8 cellular contexts compared by ENCODE assay signal in genomic region chr13:26721251-26721939, GRCh38. TPM values are rescaled to one million over a fixed set of nuclear protein-coding genes. Genes with fewer than 3 reads are reported as not detected.
A peak's percentile ranks its signal among the peaks of the same experiment; 100 is the strongest.
DNase-seq lines count a peak whose midpoint lies in the region; ATAC-seq and TF ChIP-seq lines count a peak whose summit lies in the region.

No MANE protein-coding gene starts in this region.

- no peak for ATAC-seq in left lobe of liver
- ATAC-seq in HG02798 (IDR thresholded peaks at IDR 0.05; ENCODE audit: poor library complexity, unreplicated experiment), result no peak

- TF ChIP-seq CTCF in astrocyte of the spinal cord (IDR thresholded peaks at IDR 0.05; ENCODE audit: low read depth, low read length), result no peak

- DNase-seq in DMS53 (lab: John Stamatoyannopoulos, UW) (peak; percentile 46), DMS53 treated with DMSO at 0.1 percent for 48 hours (lab: John Stamatoyannopoulos, UW; ENCODE audit: unreplicated experiment) (no peak), SK-N-DZ (ENCODE audit: low spot score) (peak; percentile 68), astrocyte of the spinal cord (ENCODE audit: low read depth, low spot score) (peak; percentile 10), left lobe of liver (ENCODE audit: low spot score) (no peak)
- peak in 2 of 3 donors; percentile 1 to 11 for DNase-seq in stimulated activated CD4-positive, alpha-beta T cell treated with anti-CD3 and anti-CD28 coated beads, TNF-alpha, amount 100 ng/mL, for 48 hours (ENCODE audit: low read depth in 3 of 3)
- no peak for DNase-seq in effector CD4-positive, alpha-beta T cell

- in situ Hi-C loops in astrocyte of the spinal cord (cut with HindIII; ENCODE audit: low sequenced_read_pairs), result no loop called here

- H3K4me3 ChIP-seq in astrocyte of the spinal cord (ENCODE audit: low read depth, low read length), result no peak overlapping the region

RNA-seq across cellular contexts. Expression of gene GPR12, which starts 39.2 kb away (rescaled TPM):
- 1.1 and 1.5 TPM in 2 replicates for polyA plus RNA-seq in SK-N-DZ (2014; cell fraction: cytosol; rRNA removed)
- polyA plus RNA-seq in SK-N-DZ (2014; cell fraction: nucleus; rRNA removed), result 1.1 and 2.0 TPM in 2 replicates
- not detected for total RNA-seq in left lobe of liver

Comparison
In these comparisons a context has a peak if more than half of its experiments do, and no peak if none do; other contexts are left out.
1. DNase-seq: peak in DMS53 (single experiment), SK-N-DZ (single experiment), astrocyte of the spinal cord (single experiment) and stimulated activated CD4-positive, alpha-beta T cell treated with anti-CD3 and anti-CD28 coated beads, TNF-alpha, amount 100 ng/mL, for 48 hours (2 of 3); none in DMS53 treated with DMSO at 0.1 percent for 48 hours (single experiment), left lobe of liver (single experiment) and effector CD4-positive, alpha-beta T cell (single experiment).